In genomic region chr12:989051-989450, GRCh38 we compare ENCODE assay signal across 9 cellular contexts. TPM values are rescaled to one million over a fixed set of nuclear protein-coding genes. Genes with fewer than 3 reads are reported as not detected.
DNase-seq lines count a peak whose midpoint lies in the region; ATAC-seq and TF ChIP-seq lines count a peak whose summit lies in the region.
"Had no signal": no experiment of that assay in that cellular context is flagged by ENCODE, and none has a peak within 500 bp of the region (broad histone marks: within the 10 kb centered on the region; RNA-seq: fewer than 3 reads in every experiment).

No MANE protein-coding gene starts in this region.

- H3K4me1 ChIP-seq in left ventricle myocardium inferior (peaks cover 57% of the 10 kb centered on the region), lower lobe of right lung (peaks cover 43% of the 10 kb centered on the region), upper lobe of right lung (peaks cover 24% of the 10 kb centered on the region)

- peak overlapping the region; percentile 80 for H3K4me3 Mint-ChIP-seq in activated CD8-positive, alpha-beta T cell treated with anti-CD3 and anti-CD28 coated beads for 36 hours
- H3K4me3 Mint-ChIP-seq in activated T-helper 17 cell treated with anti-CD3 and anti-CD28 coated beads, Interleukin-2, amount 50 U/mL, for 72 hours: no peak overlapping the region

- peak overlapping the region; percentile 62 for H3K27ac Mint-ChIP-seq in activated CD8-positive, alpha-beta T cell treated with anti-CD3 and anti-CD28 coated beads for 36 hours
- no peak overlapping the region for H3K27ac Mint-ChIP-seq in activated T-helper 17 cell treated with anti-CD3 and anti-CD28 coated beads, Interleukin-2, amount 50 U/mL, for 72 hours

- H3K36me3 Mint-ChIP-seq in activated CD8-positive, alpha-beta T cell treated with anti-CD3 and anti-CD28 coated beads for 36 hours (ENCODE audit: low read depth): peaks cover 4% of the 10 kb centered on the region
- H3K36me3 Mint-ChIP-seq in activated T-helper 17 cell treated with anti-CD3 and anti-CD28 coated beads, Interleukin-2, amount 50 U/mL, for 72 hours (ENCODE audit: low read depth): peaks cover 7% of the 10 kb centered on the region

- DNase-seq in left ventricle myocardium inferior: no peak
- DNase-seq in cardiac septum (ENCODE audit: low spot score): no peak
- DNase-seq in activated CD8-positive, alpha-beta T cell treated with anti-CD3 and anti-CD28 coated beads for 36 hours: no peak
- DNase-seq in lower lobe of right lung: no peak
- DNase-seq in upper lobe of right lung: no peak
- DNase-seq in NCI-H1417 treated with DMSO at 0.1 percent for 48 hours (lab: John Stamatoyannopoulos, UW): no peak
- DNase-seq: stimulated activated CD4-positive, alpha-beta T cell treated with anti-CD3 and anti-CD28 coated beads, Interleukin-4, amount 100 ng/mL, for 1 hour had no signal

- POLR2A ChIA-PET in activated CD8-positive, alpha-beta T cell treated with anti-CD3 and anti-CD28 coated beads for 36 hours (lab: Charles Lee): no interaction called here

- no peaks in the 10 kb centered on the region for H3K27me3 Mint-ChIP-seq in activated CD8-positive, alpha-beta T cell treated with anti-CD3 and anti-CD28 coated beads for 36 hours
- H3K27me3 Mint-ChIP-seq in activated T-helper 17 cell treated with anti-CD3 and anti-CD28 coated beads, Interleukin-2, amount 50 U/mL, for 72 hours: no peaks in the 10 kb centered on the region

- ATAC-seq in activated CD8-positive, alpha-beta T cell treated with anti-CD3 and anti-CD28 coated beads for 36 hours: no peak
- ATAC-seq in lower lobe of right lung (no peak), upper lobe of right lung (no peak), GM18861 (IDR thresholded peaks at IDR 0.05; ENCODE audit: unreplicated experiment) (no peak)
- no peak for ATAC-seq in activated T-helper 17 cell treated with anti-CD3 and anti-CD28 coated beads, Interleukin-2, amount 50 U/mL, for 72 hours (replicated peaks)

- intact Hi-C loops in left ventricle myocardium inferior (cut with micrococcal nuclease) (no loop called here), cardiac septum (cut with DNase I) (loop anchor here (10.0 kb wide), 2 partner anchors 66 to 106 kb away; no protein-coding TSS in a partner anchor), lower lobe of right lung (cut with DNase I) (no loop called here), upper lobe of right lung (cut with DNase I) (no loop called here)
- intact Hi-C loops in activated CD8-positive, alpha-beta T cell treated with anti-CD3 and anti-CD28 coated beads for 36 hours (cut with micrococcal nuclease): no loop called here

- H3K9me3 Mint-ChIP-seq in activated CD8-positive, alpha-beta T cell treated with anti-CD3 and anti-CD28 coated beads for 36 hours: no peaks in the 10 kb centered on the region
- no peaks in the 10 kb centered on the region for H3K9me3 Mint-ChIP-seq in activated T-helper 17 cell treated with anti-CD3 and anti-CD28 coated beads, Interleukin-2, amount 50 U/mL, for 72 hours

- CTCF ChIA-PET in activated CD8-positive, alpha-beta T cell treated with anti-CD3 and anti-CD28 coated beads for 36 hours (lab: Charles Lee): interaction anchor here (1.1 to 1.4 kb wide), 2 partner anchors 40 to 104 kb away, joined by 3 to 6 read pairs; partner anchors contain the start of gene RAD52

- H3K27me3 ChIP-seq in left ventricle myocardium inferior (ENCODE audit: low read depth) (no peaks in the 10 kb centered on the region), lower lobe of right lung (ENCODE audit: low read depth) (no peaks in the 10 kb centered on the region), upper lobe of right lung (no peaks in the 10 kb centered on the region)

- peak overlapping the region; percentile 84 for H3K4me3 ChIP-seq in left ventricle myocardium inferior
- H3K4me3 ChIP-seq in lower lobe of right lung: peak overlapping the region; percentile 84
- peak overlapping the region; percentile 88 for H3K4me3 ChIP-seq in upper lobe of right lung

- H3K4me1 Mint-ChIP-seq in activated CD8-positive, alpha-beta T cell treated with anti-CD3 and anti-CD28 coated beads for 36 hours (ENCODE audit: low read depth): peaks cover 36% of the 10 kb centered on the region
- H3K4me1 Mint-ChIP-seq in activated T-helper 17 cell treated with anti-CD3 and anti-CD28 coated beads, Interleukin-2, amount 50 U/mL, for 72 hours: peaks cover 10% of the 10 kb centered on the region

- peak overlapping the region; percentile 100 for H3K27ac ChIP-seq in left ventricle myocardium inferior (replicated peaks)
- H3K27ac ChIP-seq in lower lobe of right lung: no peak overlapping the region
- H3K27ac ChIP-seq in upper lobe of right lung: no peak overlapping the region

- no peaks in the 10 kb centered on the region for H3K36me3 ChIP-seq in left ventricle myocardium inferior
- H3K36me3 ChIP-seq in lower lobe of right lung: no peaks in the 10 kb centered on the region
- H3K36me3 ChIP-seq in upper lobe of right lung: no peaks in the 10 kb centered on the region

- TF ChIP-seq CTCF in left ventricle myocardium inferior (IDR thresholded peaks at IDR 0.05; ENCODE audit: borderline replicate concordance) (no peak), lower lobe of right lung (IDR thresholded peaks at IDR 0.05) (no peak), upper lobe of right lung (IDR thresholded peaks at IDR 0.05) (no peak)
- no peak for TF ChIP-seq CTCF in activated CD8-positive, alpha-beta T cell treated with anti-CD3 and anti-CD28 coated beads for 36 hours (IDR thresholded peaks at IDR 0.05)

- H3K9me3 ChIP-seq in left ventricle myocardium inferior (replicated peaks): no peaks in the 10 kb centered on the region
- no peaks in the 10 kb centered on the region for H3K9me3 ChIP-seq in lower lobe of right lung
- no peaks in the 10 kb centered on the region for H3K9me3 ChIP-seq in upper lobe of right lung

RNA-seq across cellular contexts. Expression of gene ERC1, which starts 2.0 kb away (rescaled TPM):
- total RNA-seq in left ventricle myocardium inferior: 50.8 TPM
- 56.9 TPM for total RNA-seq in cardiac septum
- 10 to 100 TPM; 21.7 to 27.0 TPM for total RNA-seq in activated CD8-positive, alpha-beta T cell treated with anti-CD3 and anti-CD28 coated beads for 36 hours
- total RNA-seq in lower lobe of right lung: 66.3 TPM
- 54.3 TPM for total RNA-seq in upper lobe of right lung
- total RNA-seq in activated T-helper 17 cell treated with anti-CD3 and anti-CD28 coated beads, Interleukin-2, amount 50 U/mL, for 72 hours: 10 to 100 TPM; 25.8 to 31.9 TPM

RNA-seq across cellular contexts. Expression of gene RAD52, which starts 39.6 kb away (rescaled TPM):
- total RNA-seq in left ventricle myocardium inferior: 9.3 TPM
- total RNA-seq in cardiac septum: 9.2 TPM
- 10 to 100 TPM; 14.9 to 16.3 TPM for total RNA-seq in activated CD8-positive, alpha-beta T cell treated with anti-CD3 and anti-CD28 coated beads for 36 hours
- total RNA-seq in lower lobe of right lung: 12.2 TPM
- total RNA-seq in upper lobe of right lung: 13.3 TPM
- total RNA-seq in activated T-helper 17 cell treated with anti-CD3 and anti-CD28 coated beads, Interleukin-2, amount 50 U/mL, for 72 hours: 1 to 10 TPM; 5.1 to 9.3 TPM
